ENCODE assay signal across 15 cellular contexts in the genomic region with DNA sequence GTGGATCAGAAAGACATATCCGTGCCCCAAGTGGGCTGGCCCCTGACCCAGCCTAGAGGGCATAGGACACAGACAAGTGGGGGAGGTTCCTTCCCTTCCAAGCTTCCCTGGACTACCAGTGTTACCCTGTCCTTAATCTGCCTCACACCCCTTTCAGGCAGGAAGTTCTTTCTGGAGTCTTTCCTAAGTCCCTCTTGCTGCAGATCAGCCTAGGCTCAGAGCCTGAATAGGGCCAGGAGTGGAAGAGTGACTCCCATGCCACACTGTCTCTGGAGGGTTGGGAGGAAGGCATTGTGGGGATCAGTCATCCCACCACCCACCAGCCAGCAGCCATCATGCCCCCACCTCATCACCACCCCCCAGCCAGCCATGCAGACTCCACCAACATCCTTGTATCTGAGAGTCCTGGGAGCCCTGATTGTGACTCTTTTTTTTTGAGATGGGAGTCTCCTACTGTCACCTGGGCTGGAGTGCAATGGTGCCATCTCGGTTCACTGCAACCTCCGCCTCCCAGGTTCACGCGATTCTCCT.
"Had no signal": no experiment of that assay in that cellular context is flagged by ENCODE, and none has a peak within 500 bp of the region (broad histone marks: within the 10 kb centered on the region; RNA-seq: fewer than 3 reads in every experiment).

No MANE protein-coding gene starts in this region.

- H3K9me3 Mint-ChIP-seq: endodermal cell; naive B cell; stimulated activated naive CD8-positive, alpha-beta T cell treated with anti-CD3 and anti-CD28 coated beads, Interleukin-15, Interleukin-2, amounts not matched to agents 100 ng/mL and 50 ng/mL, for 24 hours had no signal

- ATAC-seq: left colon had no signal

- H3K4me3 Mint-ChIP-seq: activated naive CD8-positive, alpha-beta T cell; endodermal cell; stimulated activated naive CD8-positive, alpha-beta T cell treated with anti-CD3 and anti-CD28 coated beads, Interleukin-15, Interleukin-2, amounts not matched to agents 100 ng/mL and 50 ng/mL, for 24 hours had no signal

- H3K36me3 ChIP-seq: suprapubic skin had no signal

- H3K9me3 ChIP-seq: suprapubic skin had no signal

- DNase-seq: activated CD4-positive, alpha-beta T cell treated with anti-CD3 and anti-CD28 coated beads for 1 hour; activated CD4-positive, alpha-beta T cell treated with anti-CD3 and anti-CD28 coated beads, Interleukin-2, amount 50 U/mL, for 4 hours; activated T-cell treated with anti-CD3 and anti-CD28 coated beads, Interleukin-2, amount 50 U/mL, for 1 hour; dermis blood vessel endothelial cell; erythroblast; left colon; naive B cell; stimulated activated CD4-positive, alpha-beta T cell treated with anti-CD3 and anti-CD28 coated beads, Interleukin-4, amount 100 ng/mL, for 4 hours; trophoblast cell had no signal

- H3K36me3 Mint-ChIP-seq: activated naive CD8-positive, alpha-beta T cell; brain; naive B cell had no signal

- H3K4me3 ChIP-seq: smooth muscle cell had no signal

- H3K27ac Mint-ChIP-seq: activated naive CD8-positive, alpha-beta T cell; endodermal cell; naive B cell; stimulated activated naive CD8-positive, alpha-beta T cell treated with anti-CD3 and anti-CD28 coated beads, Interleukin-15, Interleukin-2, amounts not matched to agents 100 ng/mL and 50 ng/mL, for 24 hours had no signal

- H3K27ac ChIP-seq: suprapubic skin had no signal
